Comparison of ENCODE assay signal across 18 cellular contexts in the genomic region with DNA sequence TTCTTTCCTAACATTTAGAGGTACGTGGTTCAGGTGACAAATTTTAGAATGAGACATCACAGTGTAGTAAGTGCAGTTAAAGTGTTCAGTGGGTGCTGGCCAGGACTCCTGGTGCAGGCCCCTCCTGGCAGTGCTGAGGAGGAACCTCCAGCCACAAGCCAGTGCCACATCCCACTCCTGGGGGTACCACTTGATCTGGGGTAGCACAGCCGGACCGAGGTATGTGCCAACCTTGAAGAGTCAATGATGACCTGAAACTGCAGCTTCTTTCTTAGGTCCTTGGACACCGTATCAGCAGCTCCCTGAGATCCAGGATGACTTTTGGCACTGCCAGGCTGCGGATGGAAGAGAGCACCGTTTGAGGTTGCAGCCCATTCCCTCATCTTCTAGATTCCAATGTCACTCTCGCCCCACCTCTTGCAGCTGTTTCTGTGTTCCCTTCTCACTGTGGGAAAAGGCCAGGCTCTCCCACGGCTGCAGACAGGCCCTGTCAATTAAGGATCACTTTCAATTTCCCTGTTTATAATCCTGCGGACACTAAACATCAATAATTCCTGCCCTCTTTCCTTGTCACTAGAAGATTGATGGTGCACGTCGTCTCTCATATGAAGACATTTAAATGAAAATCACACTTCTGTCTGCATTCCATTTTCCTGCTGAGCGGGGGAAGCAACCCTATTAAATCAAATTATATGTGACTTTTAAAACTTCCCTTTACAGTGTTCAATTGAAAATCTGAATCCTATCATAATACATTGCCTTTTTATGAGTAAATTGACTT.
DNase-seq lines count a peak whose midpoint lies in the region; ATAC-seq and TF ChIP-seq lines count a peak whose summit lies in the region.
"Had no signal": no experiment of that assay in that cellular context is flagged by ENCODE, and none has a peak within 500 bp of the region (broad histone marks: within the 10 kb centered on the region; RNA-seq: fewer than 3 reads in every experiment).

No MANE protein-coding gene starts in this region.

- no peaks in the 10 kb centered on the region for H3K4me1 Mint-ChIP-seq in activated CD8-positive, alpha-beta memory T cell treated with anti-CD3 and anti-CD28 coated beads, Interleukin-2, amount 10 ng/mL, durations not matched to agents 7 days and 5 days
- H3K4me1 Mint-ChIP-seq in osteocyte (ENCODE audit: unreplicated experiment) (no peaks in the 10 kb centered on the region), immature natural killer cell (no peaks in the 10 kb centered on the region)
- H3K4me1 Mint-ChIP-seq: CD8-positive, alpha-beta memory T cell had no signal

- no peak for TF ChIP-seq CTCF in osteocyte (IDR thresholded peaks at IDR 0.05)
- no peak for TF ChIP-seq CTCF in foreskin keratinocyte (conservative IDR thresholded peaks at IDR 0.05)

- H3K4me3 Mint-ChIP-seq in activated CD8-positive, alpha-beta memory T cell treated with anti-CD3 and anti-CD28 coated beads, Interleukin-2, amount 10 ng/mL, durations not matched to agents 7 days and 5 days, result no peak overlapping the region
- no peak overlapping the region for H3K4me3 Mint-ChIP-seq in osteocyte (ENCODE audit: unreplicated experiment)
- no peak overlapping the region for H3K4me3 Mint-ChIP-seq in immature natural killer cell
- H3K4me3 Mint-ChIP-seq: CD8-positive, alpha-beta memory T cell; HFFc6 had no signal

- ATAC-seq in activated CD8-positive, alpha-beta memory T cell treated with anti-CD3 and anti-CD28 coated beads, Interleukin-2, amount 10 ng/mL, durations not matched to agents 7 days and 5 days, result no peak
- ATAC-seq in left lobe of liver, result no peak
- ATAC-seq in foreskin keratinocyte, result no peak

- CTCF ChIA-PET in activated CD8-positive, alpha-beta memory T cell treated with anti-CD3 and anti-CD28 coated beads, Interleukin-2, amount 10 ng/mL, durations not matched to agents 7 days and 5 days (lab: Charles Lee), result no interaction called here

- H3K36me3 Mint-ChIP-seq in activated CD8-positive, alpha-beta memory T cell treated with anti-CD3 and anti-CD28 coated beads, Interleukin-2, amount 10 ng/mL, durations not matched to agents 7 days and 5 days, result no peaks in the 10 kb centered on the region
- H3K36me3 Mint-ChIP-seq in osteocyte (ENCODE audit: unreplicated experiment) (no peaks in the 10 kb centered on the region), immature natural killer cell (no peaks in the 10 kb centered on the region)

- no peak overlapping the region for H3K27ac Mint-ChIP-seq in activated CD8-positive, alpha-beta memory T cell treated with anti-CD3 and anti-CD28 coated beads, Interleukin-2, amount 10 ng/mL, durations not matched to agents 7 days and 5 days
- no peak overlapping the region for H3K27ac Mint-ChIP-seq in osteocyte (ENCODE audit: unreplicated experiment)
- no peak overlapping the region for H3K27ac Mint-ChIP-seq in immature natural killer cell
- H3K27ac Mint-ChIP-seq: CD8-positive, alpha-beta memory T cell; HFFc6 had no signal

- peak; percentile 27 for DNase-seq in activated CD8-positive, alpha-beta memory T cell treated with anti-CD3 and anti-CD28 coated beads, Interleukin-2, amount 10 ng/mL, durations not matched to agents 7 days and 5 days
- DNase-seq in activated CD8-positive, alpha-beta memory T cell treated with anti-CD3 and anti-CD28 coated beads, Interleukin-2, amount 50 U/mL, for 48 hours, result no peak
- DNase-seq in left lobe of liver (ENCODE audit: low spot score) (peak; percentile 12), osteocyte (ENCODE audit: extremely low spot score, unreplicated experiment) (peak; percentile 78), ureter (ENCODE audit: low spot score) (peak; percentile 26), immature natural killer cell (no peak), foreskin keratinocyte (no peak), DMS153 treated with DMSO at 0.1 percent for 48 hours (lab: John Stamatoyannopoulos, UW; ENCODE audit: unreplicated experiment) (no peak)
- DNase-seq: AML-193; Caco-2; CD8-positive, alpha-beta memory T cell; DMS53; GF-D8; HCEC 1CT; HFFc6 had no signal

- no peaks in the 10 kb centered on the region for H3K27me3 ChIP-seq in foreskin keratinocyte
- H3K27me3 ChIP-seq: BLaER1 had no signal

- no peak overlapping the region for H3K27ac ChIP-seq in foreskin keratinocyte
- H3K27ac ChIP-seq: 22Rv1, BLaER1, HL-60 had no signal

- no peaks in the 10 kb centered on the region for H3K27me3 Mint-ChIP-seq in activated CD8-positive, alpha-beta memory T cell treated with anti-CD3 and anti-CD28 coated beads, Interleukin-2, amount 10 ng/mL, durations not matched to agents 7 days and 5 days
- H3K27me3 Mint-ChIP-seq in osteocyte (ENCODE audit: unreplicated experiment) (no peaks in the 10 kb centered on the region), immature natural killer cell (ENCODE audit: low read depth in 3 of 3) (peaks cover 2 to 4% (median 2%) of the 10 kb centered on the region in 3 donors)

- peaks cover 2% of the 10 kb centered on the region for H3K9me3 Mint-ChIP-seq in activated CD8-positive, alpha-beta memory T cell treated with anti-CD3 and anti-CD28 coated beads, Interleukin-2, amount 10 ng/mL, durations not matched to agents 7 days and 5 days (ENCODE audit: low read depth)
- H3K9me3 Mint-ChIP-seq in osteocyte (ENCODE audit: unreplicated experiment) (no peaks in the 10 kb centered on the region), immature natural killer cell (peaks cover 0 to 3% (median 0%) of the 10 kb centered on the region in 6 donors)

- no peaks in the 10 kb centered on the region for H3K4me1 ChIP-seq in foreskin keratinocyte
- H3K4me1 ChIP-seq: Caco-2 had no signal

Comparison
In these comparisons a context has a peak if more than half of its experiments do, and no peak if none do; other contexts are left out.
1. DNase-seq: peak in activated CD8-positive, alpha-beta memory T cell treated with anti-CD3 and anti-CD28 coated beads, Interleukin-2, amount 10 ng/mL, durations not matched to agents 7 days and 5 days (single experiment), left lobe of liver (single experiment), osteocyte (single experiment) and ureter (single experiment); none in activated CD8-positive, alpha-beta memory T cell treated with anti-CD3 and anti-CD28 coated beads, Interleukin-2, amount 50 U/mL, for 48 hours (single experiment), immature natural killer cell (0 of 3), foreskin keratinocyte (0 of 2) and DMS153 treated with DMSO at 0.1 percent for 48 hours (single experiment).